17 cellular contexts compared by ENCODE assay signal in the genomic region with DNA sequence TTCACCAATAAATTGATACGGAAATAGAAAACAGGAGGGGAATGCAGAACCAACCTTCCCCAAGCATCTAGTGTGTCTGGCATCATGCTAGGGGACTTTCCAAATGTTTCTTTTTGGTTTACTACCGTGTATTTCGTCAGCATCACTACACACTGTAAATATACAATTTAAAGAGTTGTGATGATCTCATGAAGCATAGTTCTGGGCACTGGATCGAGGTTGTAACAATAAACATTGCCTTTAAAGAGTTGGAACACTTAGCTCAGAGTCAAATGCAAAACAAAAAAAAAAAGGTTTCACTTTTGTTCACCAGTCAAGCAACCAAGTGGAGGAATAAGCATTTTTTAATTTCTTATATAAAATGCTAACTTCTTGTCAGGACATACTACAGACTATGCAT. TPM values are rescaled to one million over a fixed set of nuclear protein-coding genes. Genes with fewer than 3 reads are reported as not detected.
DNase-seq lines count a peak whose midpoint lies in the region; ATAC-seq, FAIRE-seq and TF ChIP-seq lines count a peak whose summit lies in the region.
"Had no signal": no experiment of that assay in that cellular context is flagged by ENCODE, and none has a peak within 500 bp of the region (broad histone marks: within the 10 kb centered on the region; RNA-seq: fewer than 3 reads in every experiment).

No MANE protein-coding gene starts in this region.

- H3K4me1 Mint-ChIP-seq in WTC11 (peaks cover 14% of the 10 kb centered on the region), type B pancreatic cell (ENCODE audit: unreplicated experiment) (peaks cover 11% of the 10 kb centered on the region)

- TF ChIP-seq RAD21 in HepG2 (CRISPR knock-in tag; IDR thresholded peaks at IDR 0.05), result no peak

- peaks cover 2 to 13% of the 10 kb centered on the region in 2 experiments; a peak in 4 of 5 replicates for H3K36me3 ChIP-seq in HepG2 (replicated peaks in 1 of 2; ENCODE audit: control insufficient read depth in 1 of 2, insufficient read depth in 2 of 2, low read length in 2 of 2)

- DNase-seq in AG09319 (ENCODE audit: extremely low read depth, low read depth) (peak; percentile 71), GM12891 (ENCODE audit: insufficient read length, low spot score) (no peak), WTC11 (ENCODE audit: low spot score) (no peak), hepatic stellate cell (ENCODE audit: low spot score) (peak; percentile 56), HepG2 (ENCODE audit: low spot score) (no peak), mesenteric fat pad (ENCODE audit: low spot score) (no peak), KBM-7 (no peak), type B pancreatic cell (ENCODE audit: extremely low spot score, unreplicated experiment) (no peak)
- DNase-seq: activated B cell treated with CpG ODN at 0.5 μM for 24 hours, anterior cingulate cortex, NCI-H1417 treated with DMSO at 0.1 percent for 48 hours, NCI-H446, PC-3 had no signal

- H3K27ac Mint-ChIP-seq in WTC11, result 0 out of 2 replicates have a peak overlapping the region, but pooled peaks have one; percentile 16
- H3K27ac Mint-ChIP-seq in type B pancreatic cell, result no peak overlapping the region
- H3K27ac Mint-ChIP-seq: activated B cell treated with CpG ODN at 0.5 μM for 24 hours had no signal

- intact Hi-C loops in HepG2 (cut with micrococcal nuclease; ENCODE audit: unreplicated experiment), result loop anchor here (10.0 kb wide), 2 partner anchors 281 to 371 kb away; partner anchors contain the start of genes ARPC5L, NR6A1, OLFML2A and RPL35

- H3K79me2 ChIP-seq in HepG2 (ENCODE audit: insufficient read depth, low read length), result peaks cover 7% of the 10 kb centered on the region

- H3K27me3 Mint-ChIP-seq in WTC11 (ENCODE audit: low read depth), result no peaks in the 10 kb centered on the region
- no peaks in the 10 kb centered on the region for H3K27me3 Mint-ChIP-seq in type B pancreatic cell
- H3K27me3 Mint-ChIP-seq: activated B cell treated with CpG ODN at 0.5 μM for 24 hours had no signal

- no peak overlapping the region for H3K4me2 ChIP-seq in HepG2 (ENCODE audit: low read depth, low read length)

- TF ChIP-seq CTCF in AG09319 (IDR thresholded peaks at IDR 0.05; ENCODE audit: low read depth, low read length), result no peak
- TF ChIP-seq CTCF in WTC11 (IDR thresholded peaks at IDR 0.05), result no peak
- TF ChIP-seq CTCF in HepG2 (CRISPR knock-in tag; IDR thresholded peaks at IDR 0.05), result no peak
- TF ChIP-seq CTCF in type B pancreatic cell (conservative IDR thresholded peaks at IDR 0.05), result no peak

- TF ChIP-seq POLR2A in GM12891 (IDR thresholded peaks at IDR 0.05; ENCODE audit: low read depth, low read length) (no peak), HepG2 (IDR thresholded peaks at IDR 0.05; ENCODE audit: insufficient read depth in 1 of 2, low read depth in 2 of 2, low read length in 2 of 2) (no peak)

- POLR2A ChIA-PET in WTC11 (lab: Charles Lee), result no interaction called here
- POLR2A ChIA-PET in HepG2 (lab: Yijun Ruan, JAX), result no interaction called here

- no TSS peak for BruUV-seq in HepG2 (replicated peaks; lab: Mats Ljungman, UMichigan)

- H2AFZ ChIP-seq in HepG2 (ENCODE audit: low read length), result no peak overlapping the region

- no peaks in the 10 kb centered on the region for H4K20me1 ChIP-seq in HepG2 (ENCODE audit: insufficient read depth, low read length)
- H4K20me1 ChIP-seq: BLaER1 had no signal

- ATAC-seq in WTC11, result no peak
- no peak for ATAC-seq in HepG2
- ATAC-seq: PC-3 had no signal

- H3K9ac ChIP-seq in HepG2 (ENCODE audit: insufficient read depth, low read depth, low read length), result no peak overlapping the region
- H3K9ac ChIP-seq: BLaER1 had no signal

- H3K36me3 Mint-ChIP-seq in WTC11 (peaks cover 16% of the 10 kb centered on the region), type B pancreatic cell (peaks cover 12% of the 10 kb centered on the region)

- H3K4me3 Mint-ChIP-seq in WTC11, result no peak overlapping the region
- H3K4me3 Mint-ChIP-seq in type B pancreatic cell, result no peak overlapping the region
- H3K4me3 Mint-ChIP-seq: activated B cell treated with CpG ODN at 0.5 μM for 24 hours had no signal

- H3K9me3 Mint-ChIP-seq in WTC11 (no peaks in the 10 kb centered on the region), type B pancreatic cell (no peaks in the 10 kb centered on the region)
- H3K9me3 Mint-ChIP-seq: activated B cell treated with CpG ODN at 0.5 μM for 24 hours had no signal

- no peak for TF ChIP-seq EP300 in HepG2 (IDR thresholded peaks at IDR 0.05; ENCODE audit: low read depth in 2 of 2, low read length in 2 of 2)
- no peak for TF ChIP-seq EP300 in HepG2 (CRISPR knock-in tag; IDR thresholded peaks at IDR 0.05; ENCODE audit: borderline replicate concordance)

- CTCF ChIA-PET in WTC11 (lab: Charles Lee), result interaction anchor here (0.6 kb wide), 1 partner anchor 372 kb away, joined by 4 read pairs; no protein-coding TSS in a partner anchor
- CTCF ChIA-PET in HepG2 (lab: Yijun Ruan, JAX; ENCODE audit: low intra/inter-chr PET ratio, low total read pairs), result no interaction called here

- in situ Hi-C loops in HepG2 (cut with HindIII; ENCODE audit: extremely low pct_ligation_motif_present, low pct_unique_long_range_greater_than_20kb), result no loop called here
- in situ Hi-C loops in KBM-7 (cut with MboI; ENCODE audit: low pct_unique_long_range_greater_than_20kb, low sequenced_read_pairs), result no loop called here

- H3K4me3 ChIP-seq in HepG2 (replicated peaks in 1 of 3; ENCODE audit: insufficient read depth in 1 of 3, low read depth in 2 of 3, low read length in 3 of 3), result no peak overlapping the region
- H3K4me3 ChIP-seq: BLaER1, prostate gland, tibial nerve had no signal

- FAIRE-seq in GM12891 (lab: Jason Lieb, UNC) (peak; percentile 33), HepG2 (lab: Jason Lieb, UNC) (no peak)
- FAIRE-seq: keratinocyte had no signal

- H3K4me1 ChIP-seq in HepG2 (ENCODE audit: insufficient read depth, low read length), result peaks cover 32% of the 10 kb centered on the region

- no peak overlapping the region for H3K27ac ChIP-seq in HepG2 (ENCODE audit: extremely low read length, insufficient read depth, low read length)
- H3K27ac ChIP-seq: BLaER1, prostate gland had no signal

- H3K27me3 ChIP-seq in HepG2 (ENCODE audit: control insufficient read depth in 1 of 2, insufficient read depth in 2 of 2, low read length in 2 of 2), result no peaks in the 10 kb centered on the region; a peak in 1 of 5 replicates
- H3K27me3 ChIP-seq: BLaER1, tibial nerve had no signal

- no peaks in the 10 kb centered on the region for H3K9me3 ChIP-seq in HepG2 (ENCODE audit: low read length)
- H3K9me3 ChIP-seq: BLaER1, prostate gland, tibial nerve had no signal

- 70% methylated on average over 4 of the region's 4 CpGs for WGBS in HepG2 (ENCODE audit: low lambda C conversion rate)

RNA-seq across cellular contexts. Expression of gene SCAI, which starts 2.9 kb away (rescaled TPM):
- polyA plus RNA-seq in GM12891 (2012; ENCODE audit: low read depth, missing spikeins), result 1.8 TPM
- total RNA-seq in WTC11 (2021) (20.4 to 25.6 TPM (median 25.0 TPM) in 3 replicates), HepG2 (2016; rRNA removed; fragmentation: Illumina TruSeq; extraction: Trizol) (8.4 and 10.3 TPM in 2 replicates), mesenteric fat pad (6.4 TPM), type B pancreatic cell (ENCODE audit: low replicate concordance) (10.5 and 12.8 TPM in 2 replicates)
- 6.0 and 8.4 TPM in 2 replicates for total RNA-seq in HepG2 (2016; cell fraction: cytosol; rRNA removed; fragmentation: Illumina TruSeq; extraction: Trizol; ENCODE audit: low read depth)
- 8.4 and 11.2 TPM in 2 replicates for total RNA-seq in HepG2 (2016; cell fraction: insoluble cytoplasmic fraction; rRNA removed; fragmentation: Illumina TruSeq; extraction: Trizol)
- 4.3 and 6.5 TPM in 2 replicates for total RNA-seq in HepG2 (2016; cell fraction: membrane; rRNA removed; fragmentation: Illumina TruSeq; extraction: Trizol)
- 16.6 and 21.4 TPM in 2 replicates for total RNA-seq in HepG2 (2016; cell fraction: nucleus; rRNA removed; fragmentation: Illumina TruSeq; extraction: Trizol)
- polyA plus RNA-seq in HepG2 (2011; rRNA removed), result 3.7 and 4.4 TPM in 2 replicates
- 1.3 and 2.6 TPM in 2 replicates for polyA plus RNA-seq in HepG2 (2011; cell fraction: cytosol; rRNA removed)
- polyA plus RNA-seq in HepG2 (2011; cell fraction: nucleus; rRNA removed), result 4.0 and 8.1 TPM in 2 replicates
- polyA plus RNA-seq in HepG2 (2012), result 1.4 and 2.2 TPM in 2 replicates
- 1.3 and 2.0 TPM in 2 replicates for polyA plus RNA-seq in HepG2 (2016; cell fraction: cytosol; fragmentation: Illumina TruSeq; extraction: Trizol; ENCODE audit: low read depth)
- polyA plus RNA-seq in HepG2 (2016; cell fraction: insoluble cytoplasmic fraction; fragmentation: Illumina TruSeq; extraction: Trizol; ENCODE audit: low read depth), result 3.3 and 3.4 TPM in 2 replicates
- 1.2 and 1.3 TPM in 2 replicates for polyA plus RNA-seq in HepG2 (2016; cell fraction: membrane; fragmentation: Illumina TruSeq; extraction: Trizol; ENCODE audit: low read depth)
- 9.9 and 11.1 TPM in 2 replicates for polyA plus RNA-seq in HepG2 (2016; cell fraction: nucleus; fragmentation: Illumina TruSeq; extraction: Trizol; ENCODE audit: insufficient read depth, low read depth)
- 6.7 and 25.4 TPM in 2 replicates for polyA minus RNA-seq in HepG2 (2011; rRNA and poly(A)+ RNA removed; ENCODE audit: low replicate concordance)
- polyA minus RNA-seq in HepG2 (2011; cell fraction: cytosol; rRNA and poly(A)+ RNA removed), result 2.2 and 5.9 TPM in 2 replicates
- 18.9 and 20.3 TPM in 2 replicates for polyA minus RNA-seq in HepG2 (2011; cell fraction: nucleus; rRNA and poly(A)+ RNA removed)

RNA-seq across cellular contexts. Expression of gene PPP6C, which starts 43.4 kb away (rescaled TPM):
- 16.1 TPM for polyA plus RNA-seq in GM12891 (2012; ENCODE audit: low read depth, missing spikeins)
- total RNA-seq in WTC11 (2021) (40.9 to 47.4 TPM (median 41.4 TPM) in 3 replicates), HepG2 (2016; rRNA removed; fragmentation: Illumina TruSeq; extraction: Trizol) (20.9 and 32.7 TPM in 2 replicates), mesenteric fat pad (52.7 TPM), type B pancreatic cell (ENCODE audit: low replicate concordance) (30.2 and 35.2 TPM in 2 replicates)
- 7.3 and 8.8 TPM in 2 replicates for total RNA-seq in HepG2 (2016; cell fraction: cytosol; rRNA removed; fragmentation: Illumina TruSeq; extraction: Trizol; ENCODE audit: low read depth)
- total RNA-seq in HepG2 (2016; cell fraction: insoluble cytoplasmic fraction; rRNA removed; fragmentation: Illumina TruSeq; extraction: Trizol), result 22.6 and 28.4 TPM in 2 replicates
- total RNA-seq in HepG2 (2016; cell fraction: membrane; rRNA removed; fragmentation: Illumina TruSeq; extraction: Trizol), result 17.5 and 19.3 TPM in 2 replicates
- total RNA-seq in HepG2 (2016; cell fraction: nucleus; rRNA removed; fragmentation: Illumina TruSeq; extraction: Trizol), result 12.4 and 13.3 TPM in 2 replicates
- 13.0 and 18.5 TPM in 2 replicates for polyA plus RNA-seq in HepG2 (2011; rRNA removed)
- 9.8 and 15.8 TPM in 2 replicates for polyA plus RNA-seq in HepG2 (2011; cell fraction: cytosol; rRNA removed)
- polyA plus RNA-seq in HepG2 (2011; cell fraction: nucleus; rRNA removed), result 3.2 and 4.7 TPM in 2 replicates
- 16.8 and 24.2 TPM in 2 replicates for polyA plus RNA-seq in HepG2 (2012)
- 8.3 and 8.4 TPM in 2 replicates for polyA plus RNA-seq in HepG2 (2016; cell fraction: cytosol; fragmentation: Illumina TruSeq; extraction: Trizol; ENCODE audit: low read depth)
- polyA plus RNA-seq in HepG2 (2016; cell fraction: insoluble cytoplasmic fraction; fragmentation: Illumina TruSeq; extraction: Trizol; ENCODE audit: low read depth), result 44.1 and 50.4 TPM in 2 replicates
- 14.4 and 17.7 TPM in 2 replicates for polyA plus RNA-seq in HepG2 (2016; cell fraction: membrane; fragmentation: Illumina TruSeq; extraction: Trizol; ENCODE audit: low read depth)
- polyA plus RNA-seq in HepG2 (2016; cell fraction: nucleus; fragmentation: Illumina TruSeq; extraction: Trizol; ENCODE audit: insufficient read depth, low read depth), result 18.5 and 19.5 TPM in 2 replicates
- 9.8 and 19.2 TPM in 2 replicates for polyA minus RNA-seq in HepG2 (2011; rRNA and poly(A)+ RNA removed; ENCODE audit: low replicate concordance)
- 15.6 and 16.9 TPM in 2 replicates for polyA minus RNA-seq in HepG2 (2011; cell fraction: cytosol; rRNA and poly(A)+ RNA removed)
- polyA minus RNA-seq in HepG2 (2011; cell fraction: nucleus; rRNA and poly(A)+ RNA removed), result 10.2 and 11.8 TPM in 2 replicates

RNA-seq across cellular contexts. Expression of gene RABEPK, which starts 54.1 kb away (rescaled TPM):
- polyA plus RNA-seq in GM12891 (2012; ENCODE audit: low read depth, missing spikeins), result 29.1 TPM
- total RNA-seq in WTC11 (2021), result 23.4 to 25.5 TPM (median 23.7 TPM) in 3 replicates
- 90.0 and 103 TPM in 2 replicates for total RNA-seq in HepG2 (2016; rRNA removed; fragmentation: Illumina TruSeq; extraction: Trizol)
- 53.4 and 72.5 TPM in 2 replicates for total RNA-seq in HepG2 (2016; cell fraction: cytosol; rRNA removed; fragmentation: Illumina TruSeq; extraction: Trizol; ENCODE audit: low read depth)
- total RNA-seq in HepG2 (2016; cell fraction: insoluble cytoplasmic fraction; rRNA removed; fragmentation: Illumina TruSeq; extraction: Trizol), result 93.4 and 96.8 TPM in 2 replicates
- total RNA-seq in HepG2 (2016; cell fraction: membrane; rRNA removed; fragmentation: Illumina TruSeq; extraction: Trizol), result 85.0 and 123 TPM in 2 replicates
- total RNA-seq in HepG2 (2016; cell fraction: nucleus; rRNA removed; fragmentation: Illumina TruSeq; extraction: Trizol), result 41.3 and 42.3 TPM in 2 replicates
- polyA plus RNA-seq in HepG2 (2011; rRNA removed), result 61.1 and 75.5 TPM in 2 replicates
- polyA plus RNA-seq in HepG2 (2011; cell fraction: cytosol; rRNA removed), result 64.3 and 75.5 TPM in 2 replicates
- polyA plus RNA-seq in HepG2 (2011; cell fraction: nucleus; rRNA removed), result 34.1 and 38.7 TPM in 2 replicates
- polyA plus RNA-seq in HepG2 (2012), result 49.1 and 54.5 TPM in 2 replicates
- polyA plus RNA-seq in HepG2 (2016; cell fraction: cytosol; fragmentation: Illumina TruSeq; extraction: Trizol; ENCODE audit: low read depth), result 46.9 and 76.5 TPM in 2 replicates
- 89.7 and 90.2 TPM in 2 replicates for polyA plus RNA-seq in HepG2 (2016; cell fraction: insoluble cytoplasmic fraction; fragmentation: Illumina TruSeq; extraction: Trizol; ENCODE audit: low read depth)
- polyA plus RNA-seq in HepG2 (2016; cell fraction: membrane; fragmentation: Illumina TruSeq; extraction: Trizol; ENCODE audit: low read depth), result 64.9 and 87.8 TPM in 2 replicates
- 63.0 and 63.2 TPM in 2 replicates for polyA plus RNA-seq in HepG2 (2016; cell fraction: nucleus; fragmentation: Illumina TruSeq; extraction: Trizol; ENCODE audit: insufficient read depth, low read depth)
- 38.7 and 63.4 TPM in 2 replicates for polyA minus RNA-seq in HepG2 (2011; rRNA and poly(A)+ RNA removed; ENCODE audit: low replicate concordance)
- polyA minus RNA-seq in HepG2 (2011; cell fraction: cytosol; rRNA and poly(A)+ RNA removed), result 18.4 and 19.4 TPM in 2 replicates
- 12.0 and 14.9 TPM in 2 replicates for polyA minus RNA-seq in HepG2 (2011; cell fraction: nucleus; rRNA and poly(A)+ RNA removed)
- total RNA-seq in mesenteric fat pad, result 19.8 TPM
- 14.9 and 19.0 TPM in 2 replicates for total RNA-seq in type B pancreatic cell (ENCODE audit: low replicate concordance)

Comparison
In these comparisons a context has a peak if more than half of its experiments do, and no peak if none do; other contexts are left out.
1. DNase-seq: peak in AG09319 (single experiment) and hepatic stellate cell (single experiment); none in GM12891 (single experiment), WTC11 (single experiment), HepG2 (single experiment), mesenteric fat pad (single experiment), KBM-7 (single experiment) and type B pancreatic cell (single experiment).